1 cellular context compared by ENCODE assay signal in genomic region chr9:34603610-34604231, GRCh38.
TF ChIP-seq lines count a peak whose summit lies in the region.

No MANE protein-coding gene starts in this region.

TF ChIP-seq in HCT116, 20 proteins besides CTCF, POLR2A, EP300 and RAD21 (continued from another document):
- TF ChIP-seq, protein P1, sequence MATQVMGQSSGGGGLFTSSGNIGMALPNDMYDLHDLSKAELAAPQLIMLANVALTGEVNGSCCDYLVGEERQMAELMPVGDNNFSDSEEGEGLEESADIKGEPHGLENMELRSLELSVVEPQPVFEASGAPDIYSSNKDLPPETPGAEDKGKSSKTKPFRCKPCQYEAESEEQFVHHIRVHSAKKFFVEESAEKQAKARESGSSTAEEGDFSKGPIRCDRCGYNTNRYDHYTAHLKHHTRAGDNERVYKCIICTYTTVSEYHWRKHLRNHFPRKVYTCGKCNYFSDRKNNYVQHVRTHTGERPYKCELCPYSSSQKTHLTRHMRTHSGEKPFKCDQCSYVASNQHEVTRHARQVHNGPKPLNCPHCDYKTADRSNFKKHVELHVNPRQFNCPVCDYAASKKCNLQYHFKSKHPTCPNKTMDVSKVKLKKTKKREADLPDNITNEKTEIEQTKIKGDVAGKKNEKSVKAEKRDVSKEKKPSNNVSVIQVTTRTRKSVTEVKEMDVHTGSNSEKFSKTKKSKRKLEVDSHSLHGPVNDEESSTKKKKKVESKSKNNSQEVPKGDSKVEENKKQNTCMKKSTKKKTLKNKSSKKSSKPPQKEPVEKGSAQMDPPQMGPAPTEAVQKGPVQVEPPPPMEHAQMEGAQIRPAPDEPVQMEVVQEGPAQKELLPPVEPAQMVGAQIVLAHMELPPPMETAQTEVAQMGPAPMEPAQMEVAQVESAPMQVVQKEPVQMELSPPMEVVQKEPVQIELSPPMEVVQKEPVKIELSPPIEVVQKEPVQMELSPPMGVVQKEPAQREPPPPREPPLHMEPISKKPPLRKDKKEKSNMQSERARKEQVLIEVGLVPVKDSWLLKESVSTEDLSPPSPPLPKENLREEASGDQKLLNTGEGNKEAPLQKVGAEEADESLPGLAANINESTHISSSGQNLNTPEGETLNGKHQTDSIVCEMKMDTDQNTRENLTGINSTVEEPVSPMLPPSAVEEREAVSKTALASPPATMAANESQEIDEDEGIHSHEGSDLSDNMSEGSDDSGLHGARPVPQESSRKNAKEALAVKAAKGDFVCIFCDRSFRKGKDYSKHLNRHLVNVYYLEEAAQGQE (IDR thresholded peaks at IDR 0.05; ENCODE audit: low read depth): no peak
- TF ChIP-seq, protein P2, sequence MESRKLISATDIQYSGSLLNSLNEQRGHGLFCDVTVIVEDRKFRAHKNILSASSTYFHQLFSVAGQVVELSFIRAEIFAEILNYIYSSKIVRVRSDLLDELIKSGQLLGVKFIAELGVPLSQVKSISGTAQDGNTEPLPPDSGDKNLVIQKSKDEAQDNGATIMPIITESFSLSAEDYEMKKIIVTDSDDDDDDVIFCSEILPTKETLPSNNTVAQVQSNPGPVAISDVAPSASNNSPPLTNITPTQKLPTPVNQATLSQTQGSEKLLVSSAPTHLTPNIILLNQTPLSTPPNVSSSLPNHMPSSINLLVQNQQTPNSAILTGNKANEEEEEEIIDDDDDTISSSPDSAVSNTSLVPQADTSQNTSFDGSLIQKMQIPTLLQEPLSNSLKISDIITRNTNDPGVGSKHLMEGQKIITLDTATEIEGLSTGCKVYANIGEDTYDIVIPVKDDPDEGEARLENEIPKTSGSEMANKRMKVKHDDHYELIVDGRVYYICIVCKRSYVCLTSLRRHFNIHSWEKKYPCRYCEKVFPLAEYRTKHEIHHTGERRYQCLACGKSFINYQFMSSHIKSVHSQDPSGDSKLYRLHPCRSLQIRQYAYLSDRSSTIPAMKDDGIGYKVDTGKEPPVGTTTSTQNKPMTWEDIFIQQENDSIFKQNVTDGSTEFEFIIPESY (IDR thresholded peaks at IDR 0.05; ENCODE audit: extremely low read depth, insufficient replicate concordance, low read length): no peak
- TF ChIP-seq YY1 (IDR thresholded peaks at IDR 0.05; ENCODE audit: extremely low read depth, insufficient replicate concordance, low read depth, low read length): no peak
- no peak for TF ChIP-seq ELF1 (IDR thresholded peaks at IDR 0.05; ENCODE audit: borderline replicate concordance, low read depth)
- TF ChIP-seq FOSL1 (IDR thresholded peaks at IDR 0.05; ENCODE audit: low read depth): no peak
